ENCODE assay signal across 8 cellular contexts in the genomic region with DNA sequence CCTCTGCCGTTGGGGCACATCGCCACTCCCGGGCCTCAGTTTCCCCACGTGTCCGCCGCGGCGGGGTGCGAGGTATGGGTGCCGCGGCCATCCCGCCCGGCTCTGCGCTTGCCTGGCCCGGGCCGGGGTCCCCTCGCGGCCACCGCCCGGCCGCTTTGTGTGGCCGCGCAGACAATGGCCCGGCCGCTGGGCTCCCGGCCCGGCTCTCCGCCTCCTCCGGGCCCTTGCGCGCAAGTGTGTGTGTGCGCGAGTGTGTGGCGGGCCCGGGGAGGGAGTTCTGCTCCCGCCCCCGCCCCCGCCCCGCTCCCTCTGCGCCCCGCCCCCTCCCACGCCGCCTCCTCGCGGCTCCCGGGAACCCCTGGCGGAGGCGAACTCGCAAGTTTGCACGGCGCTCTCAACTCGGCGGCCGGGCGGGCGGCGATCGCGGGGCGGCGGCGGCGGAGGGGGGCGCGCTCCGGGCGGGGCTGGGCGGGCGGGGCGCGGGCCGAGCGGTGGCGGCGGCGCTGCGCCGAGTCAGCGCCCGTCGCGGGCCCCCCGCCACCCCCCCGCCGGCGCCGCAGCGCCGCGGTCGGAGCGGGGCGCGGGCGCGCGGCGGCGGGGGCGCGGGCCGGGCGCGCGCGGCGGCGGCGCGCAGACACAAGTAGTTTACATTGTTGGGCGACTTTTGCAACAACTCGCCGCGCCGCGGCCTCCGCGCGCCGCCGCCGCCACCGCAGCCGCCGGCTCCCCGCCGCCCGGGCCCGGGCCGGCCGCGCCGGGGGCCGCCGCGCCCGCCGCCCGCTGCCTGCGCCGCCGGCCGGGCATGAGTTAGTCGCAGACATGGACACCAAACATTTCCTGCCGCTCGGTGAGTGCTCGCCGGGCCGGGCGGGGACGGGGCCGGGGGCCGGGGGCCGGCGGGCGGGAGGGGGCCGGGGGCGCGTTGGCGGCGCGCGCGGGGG. TPM values are rescaled to one million over a fixed set of nuclear protein-coding genes. Genes with fewer than 3 reads are reported as not detected.
DNase-seq lines count a peak whose midpoint lies in the region; ATAC-seq and TF ChIP-seq lines count a peak whose summit lies in the region.

Gene RXRA, plus strand, starts transcription at position 643 of the 941 bp plus-strand sequence. Its CDS starts 177 bp downstream, at position 820.

- H3K9me3 ChIP-seq in WERI-Rb-1 (ENCODE audit: severe bottlenecking), result no peaks in the 10 kb centered on the region
- H3K9me3 ChIP-seq in iPS-20b (ENCODE audit: insufficient read depth, low read depth, low read length), result no peaks in the 10 kb centered on the region
- no peaks in the 10 kb centered on the region for H3K9me3 ChIP-seq in skeletal muscle satellite cell (replicated peaks; ENCODE audit: low read length)

- no peak for ATAC-seq in GM21515 (IDR thresholded peaks at IDR 0.05; ENCODE audit: unreplicated experiment)
- ATAC-seq in HG03439 (IDR thresholded peaks at IDR 0.05; ENCODE audit: unreplicated experiment), result no peak

- TF ChIP-seq CTCF in GM12864 (IDR thresholded peaks at IDR 0.05; ENCODE audit: low read depth, low read length, missing control alignments) (no peak), WERI-Rb-1 (IDR thresholded peaks at IDR 0.05; ENCODE audit: low read depth, low read length) (peak; percentile 16; the same call in 1 of the 2 replicates), cardiac fibroblast (IDR thresholded peaks at IDR 0.05; ENCODE audit: low read depth, low read length) (no peak)

- H3K4me3 ChIP-seq in GM12864 (ENCODE audit: low read depth, low read length) (peak within 1 kb of the TSS; percentile 43), WERI-Rb-1 (ENCODE audit: low read depth, low read length) (peak within 1 kb of the TSS; percentile 82), cardiac fibroblast (replicated peaks in 1 of 2; ENCODE audit: low read depth in 2 of 2, low read length in 2 of 2) (peak within 1 kb of the TSS; percentile 70 to 72), iPS-20b (ENCODE audit: low read length) (peak within 1 kb of the TSS; percentile 78), skeletal muscle satellite cell (ENCODE audit: low read length) (peak within 1 kb of the TSS; percentile 92)

- H3K27ac ChIP-seq in WERI-Rb-1 (peak within 1 kb of the TSS; percentile 89), iPS-20b (ENCODE audit: low read length) (no peak within 1 kb of the TSS)

- H3K4me1 ChIP-seq in iPS-20b (ENCODE audit: insufficient read depth, low read length) (peaks cover 6% of the 10 kb centered on the region), skeletal muscle satellite cell (ENCODE audit: control insufficient read depth, insufficient read depth, low read length) (peaks cover 49% of the 10 kb centered on the region)

- DNase-seq in GM12864 (ENCODE audit: low read depth) (no peak), NAMALWA (ENCODE audit: low spot score) (peak; percentile 22), WERI-Rb-1 (peak; percentile 84), cardiac fibroblast (ENCODE audit: low read depth in 2 of 2) (peak; percentile 76 to 94)

- H3K9ac ChIP-seq in iPS-20b (ENCODE audit: low read depth, low read length) (peak within 1 kb of the TSS; percentile 76), skeletal muscle satellite cell (ENCODE audit: low read depth, low read length) (peak within 1 kb of the TSS; percentile 92)

- H3K36me3 ChIP-seq in WERI-Rb-1 (no peaks in the 10 kb centered on the region; the same call in 1 of the 2 replicates), iPS-20b (ENCODE audit: insufficient read depth, low read depth, low read length) (no peaks in the 10 kb centered on the region), skeletal muscle satellite cell (ENCODE audit: insufficient read depth, low read length) (no peaks in the 10 kb centered on the region)

- H3K4me2 ChIP-seq in skeletal muscle satellite cell (ENCODE audit: low read length), result peak within 1 kb of the TSS; percentile 100

- H3K27me3 ChIP-seq in WERI-Rb-1 (ENCODE audit: insufficient read depth, low read depth, severe bottlenecking), result no peaks in the 10 kb centered on the region
- H3K27me3 ChIP-seq in iPS-20b (ENCODE audit: insufficient read depth, low read length), result peaks cover 16% of the 10 kb centered on the region; the same call in 1 of the 2 replicates
- no peaks in the 10 kb centered on the region for H3K27me3 ChIP-seq in skeletal muscle satellite cell (ENCODE audit: control insufficient read depth, insufficient read depth, low read length)

RNA-seq across cellular contexts. Expression of gene RXRA, which starts in this region (rescaled TPM):
- 9.9 and 16.6 TPM in 2 replicates for total RNA-seq in skeletal muscle satellite cell (2012; rRNA removed)
